15 cellular contexts compared by ENCODE assay signal in the genomic region with DNA sequence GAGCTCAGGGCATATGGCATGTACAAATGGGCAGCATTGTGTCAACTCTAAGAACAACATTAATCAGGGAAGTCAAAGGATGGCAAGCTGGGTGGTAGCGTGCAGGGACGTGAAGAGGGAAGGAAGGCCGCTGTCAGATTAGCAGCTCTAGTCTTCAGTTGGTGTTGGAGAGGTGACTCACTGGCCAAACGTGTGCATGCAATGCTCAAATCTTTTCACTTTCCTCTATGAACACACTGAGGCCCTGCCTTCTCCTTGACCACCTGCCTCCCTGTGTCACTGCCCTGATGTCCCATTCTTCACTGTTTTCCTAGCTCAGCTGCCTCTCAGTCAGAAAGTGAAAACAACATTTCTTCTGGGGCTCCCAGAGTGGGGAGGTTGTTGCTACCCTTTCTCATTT. TPM values are rescaled to one million over a fixed set of nuclear protein-coding genes. Genes with fewer than 3 reads are reported as not detected.
DNase-seq lines count a peak whose midpoint lies in the region; ATAC-seq and TF ChIP-seq lines count a peak whose summit lies in the region.
"Had no signal": no experiment of that assay in that cellular context is flagged by ENCODE, and none has a peak within 500 bp of the region (broad histone marks: within the 10 kb centered on the region; RNA-seq: fewer than 3 reads in every experiment).

No MANE protein-coding gene starts in this region.

- H3K9ac ChIP-seq in SK-N-SH: no peak overlapping the region

- H3K9me3 Mint-ChIP-seq in activated T-cell treated with anti-CD3 and anti-CD28 coated beads, Interleukin-2, amount 50 U/mL, for 72 hours: peaks cover 3 to 4% of the 10 kb centered on the region in 2 donors
- H3K9me3 Mint-ChIP-seq: activated naive CD8-positive, alpha-beta T cell treated with anti-CD3 and anti-CD28 coated beads, Interleukin-2, amount 10 ng/mL, durations not matched to agents 7 days and 5 days had no signal

- no peaks in the 10 kb centered on the region for H3K9me2 ChIP-seq in SK-N-SH

- TF ChIP-seq CTCF in RWPE1 (conservative IDR thresholded peaks at IDR 0.05; ENCODE audit: low read depth) (no peak), foreskin keratinocyte (conservative IDR thresholded peaks at IDR 0.05) (no peak), SK-N-SH (IDR thresholded peaks at IDR 0.05) (no peak), brain microvascular endothelial cell (IDR thresholded peaks at IDR 0.05; ENCODE audit: low read depth, low read length, missing control alignments) (no peak)

- in situ Hi-C loops in brain microvascular endothelial cell (cut with HindIII; ENCODE audit: low pct_ligation_motif_present, low sequenced_read_pairs): no loop called here

- no peak overlapping the region for H3K4me3 Mint-ChIP-seq in activated T-cell treated with anti-CD3 and anti-CD28 coated beads, Interleukin-2, amount 50 U/mL, for 72 hours
- H3K4me3 Mint-ChIP-seq: activated CD8-positive, alpha-beta T cell treated with anti-CD3 and anti-CD28 coated beads, Interleukin-2, amount 10 ng/mL, durations not matched to agents 7 days and 5 days; activated naive CD8-positive, alpha-beta T cell treated with anti-CD3 and anti-CD28 coated beads, Interleukin-2, amount 10 ng/mL, durations not matched to agents 7 days and 5 days had no signal

- peak; percentile 56 for DNase-seq in RWPE1 (ENCODE audit: low spot score)
- peak; percentile 50 to 71 for DNase-seq in foreskin keratinocyte
- DNase-seq in skeletal muscle cell (ENCODE audit: low read depth): peak; percentile 6
- DNase-seq in hepatic stellate cell (ENCODE audit: low spot score): no peak
- DNase-seq in SK-N-SH: no peak
- DNase-seq in activated T-cell treated with anti-CD3 and anti-CD28 coated beads, Interleukin-2, amount 50 U/mL, for 72 hours: no peak
- DNase-seq in brain microvascular endothelial cell: no peak
- DNase-seq: activated CD8-positive, alpha-beta T cell treated with anti-CD3 and anti-CD28 coated beads, Interleukin-2, amount 10 ng/mL, durations not matched to agents 7 days and 5 days; activated naive CD8-positive, alpha-beta T cell treated with anti-CD3 and anti-CD28 coated beads, Interleukin-2, amount 10 ng/mL, durations not matched to agents 7 days and 5 days; DND-41; Karpas-422; NCI-H446; ovary had no signal

- peaks cover 7% of the 10 kb centered on the region for H3K27me3 ChIP-seq in foreskin keratinocyte
- peaks cover 13% of the 10 kb centered on the region; the same call in 1 of the 2 replicates for H3K27me3 ChIP-seq in SK-N-SH (ENCODE audit: insufficient read depth)
- no peaks in the 10 kb centered on the region for H3K27me3 ChIP-seq in brain microvascular endothelial cell (replicated peaks)
- H3K27me3 ChIP-seq: ovary had no signal

- H3K79me2 ChIP-seq in SK-N-SH (ENCODE audit: insufficient read depth): no peaks in the 10 kb centered on the region

- no peaks in the 10 kb centered on the region for H4K20me1 ChIP-seq in SK-N-SH (ENCODE audit: insufficient read depth)

- no peaks in the 10 kb centered on the region for H3K9me3 ChIP-seq in SK-N-SH
- H3K9me3 ChIP-seq: ovary had no signal

- 43% methylated on average over 4 of the region's 4 CpGs for WGBS in SK-N-SH (ENCODE audit: low lambda C conversion rate)

- H3K4me1 ChIP-seq in foreskin keratinocyte (peaks cover 4% of the 10 kb centered on the region), SK-N-SH (ENCODE audit: control insufficient read depth in 1 of 2, insufficient read depth in 2 of 2, low read depth in 1 of 2, low read length in 1 of 2) (no peaks in the 10 kb centered on the region)

- no peak overlapping the region for H2AFZ ChIP-seq in SK-N-SH (ENCODE audit: low read depth)

- H3F3A ChIP-seq in SK-N-SH (replicated peaks; ENCODE audit: insufficient read depth): no peaks in the 10 kb centered on the region

- no peak for TF ChIP-seq EP300 in SK-N-SH (IDR thresholded peaks at IDR 0.05; ENCODE audit: borderline replicate concordance in 1 of 2, low read depth in 1 of 2, low read length in 1 of 2)

- H3K4me2 ChIP-seq in SK-N-SH: no peak overlapping the region

- POLR2A ChIA-PET in RWPE1 (lab: Yijun Ruan, JAX; ENCODE audit: low non-redundant PET) (no interaction called here), SK-N-SH (lab: Yijun Ruan, JAX) (no interaction called here)

- H3K27ac ChIP-seq in RWPE1 (peak overlapping the region; percentile 20; the same call in 1 of the 2 replicates), foreskin keratinocyte (no peak overlapping the region), SK-N-SH (ENCODE audit: low read depth in 2 of 2, low read length in 1 of 2) (no peak overlapping the region), brain microvascular endothelial cell (no peak overlapping the region)
- H3K27ac ChIP-seq: ovary, SK-N-MC had no signal

- CTCF ChIA-PET in RWPE1 (lab: Yijun Ruan, JAX): interaction anchor here (1.2 kb wide), 1 partner anchor 10 kb away, joined by 3 read pairs; no protein-coding TSS in a partner anchor
- CTCF ChIA-PET in SK-N-SH (lab: Yijun Ruan, JAX): interaction anchor here (0.9 to 1.6 kb wide), 5 partner anchors 19 to 218 kb away, joined by 3 to 5 read pairs (median 4); no protein-coding TSS in a partner anchor

- H3K4me3 ChIP-seq in skeletal muscle cell (ENCODE audit: low read depth, low read length): no peak overlapping the region
- no peak overlapping the region for H3K4me3 ChIP-seq in SK-N-SH (ENCODE audit: low read depth in 2 of 2, low read length in 1 of 2)
- no peak overlapping the region for H3K4me3 ChIP-seq in brain microvascular endothelial cell (ENCODE audit: low read depth, low read length)
- H3K4me3 ChIP-seq: ovary, SK-N-MC had no signal

- H3K4me1 Mint-ChIP-seq in activated T-cell treated with anti-CD3 and anti-CD28 coated beads, Interleukin-2, amount 50 U/mL, for 72 hours (ENCODE audit: low read depth): peaks cover 21% of the 10 kb centered on the region

- no peak overlapping the region for H3K27ac Mint-ChIP-seq in activated T-cell treated with anti-CD3 and anti-CD28 coated beads, Interleukin-2, amount 50 U/mL, for 72 hours
- H3K27ac Mint-ChIP-seq: activated CD8-positive, alpha-beta T cell treated with anti-CD3 and anti-CD28 coated beads, Interleukin-2, amount 10 ng/mL, durations not matched to agents 7 days and 5 days; activated naive CD8-positive, alpha-beta T cell treated with anti-CD3 and anti-CD28 coated beads, Interleukin-2, amount 10 ng/mL, durations not matched to agents 7 days and 5 days had no signal

- H3K27me3 Mint-ChIP-seq in activated T-cell treated with anti-CD3 and anti-CD28 coated beads, Interleukin-2, amount 50 U/mL, for 72 hours (ENCODE audit: low read depth): no peaks in the 10 kb centered on the region

- no peaks in the 10 kb centered on the region for H3K36me3 ChIP-seq in SK-N-SH (replicated peaks in 1 of 2; ENCODE audit: control insufficient read depth in 1 of 2, insufficient read depth in 2 of 2, low read length in 1 of 2)
- H3K36me3 ChIP-seq in brain microvascular endothelial cell (replicated peaks): no peaks in the 10 kb centered on the region
- H3K36me3 ChIP-seq: ovary had no signal

- peak; percentile 29 for ATAC-seq in GM18909 (IDR thresholded peaks at IDR 0.05; ENCODE audit: poor library complexity, unreplicated experiment)
- peak; percentile 79 for ATAC-seq in foreskin keratinocyte
- no peak for ATAC-seq in activated T-cell treated with anti-CD3 and anti-CD28 coated beads, Interleukin-2, amount 50 U/mL, for 72 hours (replicated peaks in 1 of 2)
- ATAC-seq: activated CD8-positive, alpha-beta T cell treated with anti-CD3 and anti-CD28 coated beads, Interleukin-2, amount 10 ng/mL, durations not matched to agents 7 days and 5 days had no signal

- TF ChIP-seq RAD21 in SK-N-SH (IDR thresholded peaks at IDR 0.05; ENCODE audit: low read length): no peak

- H3K36me3 Mint-ChIP-seq in activated T-cell treated with anti-CD3 and anti-CD28 coated beads, Interleukin-2, amount 50 U/mL, for 72 hours (ENCODE audit: insufficient read depth in 2 of 2): no peaks in the 10 kb centered on the region
- H3K36me3 Mint-ChIP-seq: activated naive CD8-positive, alpha-beta T cell treated with anti-CD3 and anti-CD28 coated beads, Interleukin-2, amount 10 ng/mL, durations not matched to agents 7 days and 5 days had no signal

TF ChIP-seq in SK-N-SH, 30 proteins besides CTCF, POLR2A, EP300 and RAD21 (continues in another document):
- TF ChIP-seq, protein P1, sequence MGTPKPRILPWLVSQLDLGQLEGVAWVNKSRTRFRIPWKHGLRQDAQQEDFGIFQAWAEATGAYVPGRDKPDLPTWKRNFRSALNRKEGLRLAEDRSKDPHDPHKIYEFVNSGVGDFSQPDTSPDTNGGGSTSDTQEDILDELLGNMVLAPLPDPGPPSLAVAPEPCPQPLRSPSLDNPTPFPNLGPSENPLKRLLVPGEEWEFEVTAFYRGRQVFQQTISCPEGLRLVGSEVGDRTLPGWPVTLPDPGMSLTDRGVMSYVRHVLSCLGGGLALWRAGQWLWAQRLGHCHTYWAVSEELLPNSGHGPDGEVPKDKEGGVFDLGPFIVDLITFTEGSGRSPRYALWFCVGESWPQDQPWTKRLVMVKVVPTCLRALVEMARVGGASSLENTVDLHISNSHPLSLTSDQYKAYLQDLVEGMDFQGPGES (IDR thresholded peaks at IDR 0.05; ENCODE audit: low read depth, low read length): no peak
- no peak for TF ChIP-seq FOXM1 (IDR thresholded peaks at IDR 0.05; ENCODE audit: low read depth)

RNA-seq across cellular contexts. Expression of a gene that starts 5.9 kb away (rescaled TPM):
- not detected in 2 replicates for total RNA-seq in foreskin keratinocyte
- polyA plus RNA-seq in foreskin keratinocyte: not detected in 2 replicates
- polyA plus RNA-seq in SK-N-SH (2012; rRNA removed): not detected in 2 replicates
- polyA plus RNA-seq in SK-N-SH (2012; cell fraction: cytosol; rRNA removed): not detected in 2 replicates
- not detected in 2 replicates for polyA plus RNA-seq in SK-N-SH (2012; cell fraction: nucleus; rRNA removed)
- total RNA-seq in activated T-cell treated with anti-CD3 and anti-CD28 coated beads, Interleukin-2, amount 50 U/mL, for 72 hours: under 1 TPM in 1 of 2 donors, not detected in 1; 0.12 TPM
- total RNA-seq: activated CD8-positive, alpha-beta T cell treated with anti-CD3 and anti-CD28 coated beads, Interleukin-2, amount 10 ng/mL, durations not matched to agents 7 days and 5 days; activated naive CD8-positive, alpha-beta T cell treated with anti-CD3 and anti-CD28 coated beads, Interleukin-2, amount 10 ng/mL, durations not matched to agents 7 days and 5 days had no signal

RNA-seq across cellular contexts. Expression of a gene that starts 18.1 kb away (rescaled TPM):
- total RNA-seq in foreskin keratinocyte: not detected in 2 replicates
- polyA plus RNA-seq in foreskin keratinocyte: not detected in 2 replicates
- not detected in 2 replicates for polyA plus RNA-seq in SK-N-SH (2012; rRNA removed)
- polyA plus RNA-seq in SK-N-SH (2012; cell fraction: cytosol; rRNA removed): not detected in 2 replicates
- not detected in 2 replicates for polyA plus RNA-seq in SK-N-SH (2012; cell fraction: nucleus; rRNA removed)
- not detected for total RNA-seq in activated T-cell treated with anti-CD3 and anti-CD28 coated beads, Interleukin-2, amount 50 U/mL, for 72 hours
- total RNA-seq: activated CD8-positive, alpha-beta T cell treated with anti-CD3 and anti-CD28 coated beads, Interleukin-2, amount 10 ng/mL, durations not matched to agents 7 days and 5 days; ovary had no signal
- polyA plus RNA-seq: ovary had no signal

RNA-seq across cellular contexts. Expression of a gene that starts 30.4 kb away (rescaled TPM):
- total RNA-seq in foreskin keratinocyte: 3.4 and 3.5 TPM in 2 replicates
- polyA plus RNA-seq in foreskin keratinocyte (8.8 and 8.9 TPM in 2 replicates), SK-N-SH (2012; rRNA removed) (0.05 and 0.15 TPM in 2 replicates)
- polyA plus RNA-seq in SK-N-SH (2012; cell fraction: cytosol; rRNA removed): 0.03 and 0.14 TPM in 2 replicates
- not detected in 2 replicates for polyA plus RNA-seq in SK-N-SH (2012; cell fraction: nucleus; rRNA removed)
- total RNA-seq in activated T-cell treated with anti-CD3 and anti-CD28 coated beads, Interleukin-2, amount 50 U/mL, for 72 hours: 10 to 100 TPM; 47.3 to 50.3 TPM

RNA-seq across cellular contexts. Expression of a gene that starts 54.9 kb away (rescaled TPM):
- 2.3 and 4.5 TPM in 2 replicates for total RNA-seq in foreskin keratinocyte
- polyA plus RNA-seq in foreskin keratinocyte: 2.2 and 4.8 TPM in 2 replicates
- 0.03 TPM in 1 of 2 replicates, not detected in the other for polyA plus RNA-seq in SK-N-SH (2012; rRNA removed)
- polyA plus RNA-seq in SK-N-SH (2012; cell fraction: cytosol; rRNA removed): 0.03 TPM in 1 of 2 replicates, not detected in the other
- not detected in 2 replicates for polyA plus RNA-seq in SK-N-SH (2012; cell fraction: nucleus; rRNA removed)
- 1 to 10 TPM; 3.9 to 5.2 TPM for total RNA-seq in activated T-cell treated with anti-CD3 and anti-CD28 coated beads, Interleukin-2, amount 50 U/mL, for 72 hours
- total RNA-seq: activated CD8-positive, alpha-beta T cell treated with anti-CD3 and anti-CD28 coated beads, Interleukin-2, amount 10 ng/mL, durations not matched to agents 7 days and 5 days; activated naive CD8-positive, alpha-beta T cell treated with anti-CD3 and anti-CD28 coated beads, Interleukin-2, amount 10 ng/mL, durations not matched to agents 7 days and 5 days had no signal

Comparison
In these comparisons a context has a peak if more than half of its experiments do, and no peak if none do; other contexts are left out.
1. ATAC-seq: peak in GM18909 (single experiment) and foreskin keratinocyte (single experiment); none in activated T-cell treated with anti-CD3 and anti-CD28 coated beads, Interleukin-2, amount 50 U/mL, for 72 hours (0 of 2).
2. DNase-seq: peak in RWPE1 (single experiment), foreskin keratinocyte (2 of 2) and skeletal muscle cell (single experiment); none in hepatic stellate cell (single experiment), SK-N-SH (single experiment), activated T-cell treated with anti-CD3 and anti-CD28 coated beads, Interleukin-2, amount 50 U/mL, for 72 hours (0 of 2) and brain microvascular endothelial cell (single experiment).
3. RNA of a gene that starts 30.4 kb away (total RNA-seq): 47.3 to 50.3 TPM in activated T-cell treated with anti-CD3 and anti-CD28 coated beads, Interleukin-2, amount 50 U/mL, for 72 hours; 3.4 to 3.5 TPM in foreskin keratinocyte; every median in the first group is over 10 times any median in the second.